ENCODE assay signal across 1 cellular context in genomic region chr17:2337811-2338657, GRCh38.
TF ChIP-seq lines count a peak whose summit lies in the region.

No MANE protein-coding gene starts in this region.

TF ChIP-seq in HEK293, 187 proteins besides CTCF, POLR2A, EP300 and RAD21 (continued from another document and continues in another):
- TF ChIP-seq ZNF138 (tag by site-specific recombination; IDR thresholded peaks at IDR 0.05; ENCODE audit: borderline replicate concordance) (no peak), ZNF843 (tag by site-specific recombination; IDR thresholded peaks at IDR 0.05) (no peak), BCL6B (tag by site-specific recombination; IDR thresholded peaks at IDR 0.05) (no peak), REST (tag by site-specific recombination; IDR thresholded peaks at IDR 0.05) (peak; percentile 82), ZBTB49 (tag by site-specific recombination; IDR thresholded peaks at IDR 0.05; ENCODE audit: low read depth) (no peak), ZBTB17 (tag by site-specific recombination; IDR thresholded peaks at IDR 0.05) (0 out of 2 replicates have a peak, but pooled peaks have one; percentile 10), ZSCAN16 (tag by site-specific recombination; IDR thresholded peaks at IDR 0.05) (no peak), ZNF426 (tag by site-specific recombination; IDR thresholded peaks at IDR 0.05) (no peak), IKZF3 (tag by site-specific recombination; IDR thresholded peaks at IDR 0.05) (peak; percentile 23; the same call in 1 of the 2 replicates), ZNF18 (tag by site-specific recombination; IDR thresholded peaks at IDR 0.05) (no peak), ZNF610 (tag by site-specific recombination; IDR thresholded peaks at IDR 0.05; ENCODE audit: borderline replicate concordance) (no peak), ZFHX2 (tag by site-specific recombination; conservative IDR thresholded peaks at IDR 0.05) (peak; percentile 92), ZSCAN30 (tag by site-specific recombination; IDR thresholded peaks at IDR 0.05) (0 out of 2 replicates have a peak, but pooled peaks have one; percentile 26), ZBTB48 (tag by site-specific recombination; IDR thresholded peaks at IDR 0.05) (peak; percentile 71), TSHZ1 (tag by site-specific recombination; IDR thresholded peaks at IDR 0.05; ENCODE audit: borderline replicate concordance) (no peak), ZEB2 (tag by site-specific recombination; IDR thresholded peaks at IDR 0.05) (peak; percentile 64), ZNF571 (tag by site-specific recombination; IDR thresholded peaks at IDR 0.05) (no peak), ZNF518A (tag by site-specific recombination; conservative IDR thresholded peaks at IDR 0.05; ENCODE audit: low read depth) (no peak), ZNF24 (tag by site-specific recombination; IDR thresholded peaks at IDR 0.05) (0 out of 2 replicates have a peak, but pooled peaks have one; percentile 49), ZNF350 (tag by site-specific recombination; IDR thresholded peaks at IDR 0.05) (no peak), ZNF112 (tag by site-specific recombination; IDR thresholded peaks at IDR 0.05) (no peak), KLF9 (tag by site-specific recombination; IDR thresholded peaks at IDR 0.05; ENCODE audit: low read depth) (peak; percentile 96), ZBTB10 (tag by site-specific recombination; IDR thresholded peaks at IDR 0.05) (no peak), GFI1B (tag by site-specific recombination; IDR thresholded peaks at IDR 0.05) (no peak), ZFP41 (tag by site-specific recombination; IDR thresholded peaks at IDR 0.05; ENCODE audit: borderline replicate concordance) (no peak), ZNF792 (tag by site-specific recombination; IDR thresholded peaks at IDR 0.05) (no peak), ZBTB11 (tag by site-specific recombination; conservative IDR thresholded peaks at IDR 0.05; ENCODE audit: low read depth) (no peak), ZNF560 (tag by site-specific recombination; IDR thresholded peaks at IDR 0.05; ENCODE audit: borderline replicate concordance) (no peak), ZNF155 (tag by site-specific recombination; IDR thresholded peaks at IDR 0.05) (no peak), ZNF561 (tag by site-specific recombination; IDR thresholded peaks at IDR 0.05; ENCODE audit: borderline replicate concordance) (0 out of 2 replicates have a peak, but pooled peaks have one; percentile 63)
